In genomic region chr11:75518771-75519653, GRCh38 we compare ENCODE assay signal across 19 cellular contexts. TPM values are rescaled to one million over a fixed set of nuclear protein-coding genes. Genes with fewer than 3 reads are reported as not detected.
DNase-seq lines count a peak whose midpoint lies in the region; ATAC-seq and TF ChIP-seq lines count a peak whose summit lies in the region.
"Had no signal": no experiment of that assay in that cellular context is flagged by ENCODE, and none has a peak within 500 bp of the region (broad histone marks: within the 10 kb centered on the region; RNA-seq: fewer than 3 reads in every experiment).

No MANE protein-coding gene starts in this region.

- H3K36me3 ChIP-seq in HEK293 (ENCODE audit: control insufficient read depth in 2 of 2, insufficient read depth in 1 of 2, low read length in 2 of 2) (no peaks in the 10 kb centered on the region), stomach (no peaks in the 10 kb centered on the region)
- H3K36me3 ChIP-seq: heart right ventricle, neutrophil had no signal

- no peaks in the 10 kb centered on the region for H3K9me3 ChIP-seq in CD4-positive, alpha-beta T cell (ENCODE audit: control insufficient read depth, low read length)
- H3K9me3 ChIP-seq in HEK293 (ENCODE audit: control insufficient read depth, insufficient read depth, low read depth, low read length), result no peaks in the 10 kb centered on the region
- H3K9me3 ChIP-seq in stomach, result no peaks in the 10 kb centered on the region
- H3K9me3 ChIP-seq: neutrophil had no signal

- intact Hi-C loops in CD4-positive, alpha-beta T cell (cut with DNase I, micrococcal nuclease), result no loop called here
- intact Hi-C loops in stomach (cut with DNase I; ENCODE audit: low total_unique reads), result no loop called here

- H3K27me3 ChIP-seq in CD4-positive, alpha-beta T cell (ENCODE audit: control insufficient read depth, insufficient read depth, low read length), result no peaks in the 10 kb centered on the region
- peaks cover 0 to 4% (median 0%) of the 10 kb centered on the region in 3 donors for H3K27me3 ChIP-seq in stomach

- no peaks in the 10 kb centered on the region for H3K9me3 Mint-ChIP-seq in CD4-positive, alpha-beta T cell
- H3K9me3 Mint-ChIP-seq in brain (peaks cover 0 to 11% (median 0%) of the 10 kb centered on the region in 5 experiments), neural crest cell (peaks cover 2% of the 10 kb centered on the region), chondrocyte (ENCODE audit: low read depth) (no peaks in the 10 kb centered on the region)
- H3K9me3 Mint-ChIP-seq: type B pancreatic cell had no signal

- no peaks in the 10 kb centered on the region for H3K4me1 ChIP-seq in HEK293 (ENCODE audit: control insufficient read depth, insufficient read depth, low read length)
- H3K4me1 ChIP-seq in stomach, result peaks cover 0 to 5% (median 3%) of the 10 kb centered on the region in 4 donors

- 71 to 80% (median 77%) methylated on average over 9 of the region's 9 CpGs for WGBS in stomach, 5 donors

- no peak overlapping the region for H3K4me3 Mint-ChIP-seq in CD4-positive, alpha-beta T cell
- H3K4me3 Mint-ChIP-seq in brain (no peak overlapping the region), neural crest cell (no peak overlapping the region), chondrocyte (ENCODE audit: unreplicated experiment) (no peak overlapping the region)
- H3K4me3 Mint-ChIP-seq: activated CD4-positive, alpha-beta T cell treated with anti-CD3 and anti-CD28 coated beads for 36 hours; activated naive CD8-positive, alpha-beta T cell; type B pancreatic cell had no signal

- TF ChIP-seq POLR2A in stomach (IDR thresholded peaks at IDR 0.05), result no peak

- TF ChIP-seq CTCF in CD4-positive, alpha-beta T cell (IDR thresholded peaks at IDR 0.05), result no peak
- TF ChIP-seq CTCF in HEK293 (tag by site-specific recombination; IDR thresholded peaks at IDR 0.05) (no peak), brain (conservative IDR thresholded peaks at IDR 0.05) (no peak), neural crest cell (conservative IDR thresholded peaks at IDR 0.05) (no peak), chondrocyte (IDR thresholded peaks at IDR 0.05) (no peak), stomach (IDR thresholded peaks at IDR 0.05) (no peak)

- H3K4me1 Mint-ChIP-seq in CD4-positive, alpha-beta T cell (ENCODE audit: low read depth), result peaks cover 82% of the 10 kb centered on the region
- H3K4me1 Mint-ChIP-seq in brain (peaks cover 62% of the 10 kb centered on the region), neural crest cell (peaks cover 12% of the 10 kb centered on the region), chondrocyte (ENCODE audit: low read depth) (no peaks in the 10 kb centered on the region)

- no peak overlapping the region for H3K4me3 ChIP-seq in HEK293 (ENCODE audit: low read depth, low read length)
- H3K4me3 ChIP-seq in stomach, result no peak overlapping the region
- H3K4me3 ChIP-seq: heart right ventricle had no signal

- POLR2A ChIA-PET in CD4-positive, alpha-beta T cell (lab: Charles Lee), result interaction anchor here (1.4 to 1.6 kb wide), 2 partner anchors 11 to 13 kb away, joined by 4 to 5 read pairs; no protein-coding TSS in a partner anchor
- POLR2A ChIA-PET in HEK293 (lab: Yijun Ruan, JAX), result no interaction called here

- no peak for ATAC-seq in CD4-positive, alpha-beta T cell (ENCODE audit: poor library complexity)
- ATAC-seq in GM18517 (IDR thresholded peaks at IDR 0.05; ENCODE audit: unreplicated experiment), result no peak
- ATAC-seq: activated CD4-positive, alpha-beta T cell treated with anti-CD3 and anti-CD28 coated beads for 36 hours; heart right ventricle; left lobe of liver had no signal

- no peak overlapping the region for H3K27ac ChIP-seq in CD4-positive, alpha-beta T cell (ENCODE audit: low read depth, low read length)
- no peak overlapping the region for H3K27ac ChIP-seq in HEK293 (ENCODE audit: extremely low read depth, low read depth, low read length)
- H3K27ac ChIP-seq in stomach, result no peak overlapping the region
- H3K27ac ChIP-seq: heart right ventricle, neutrophil, RWPE1 had no signal

- no peaks in the 10 kb centered on the region for H3K27me3 Mint-ChIP-seq in CD4-positive, alpha-beta T cell
- peaks cover 13% of the 10 kb centered on the region for H3K27me3 Mint-ChIP-seq in brain
- H3K27me3 Mint-ChIP-seq in neural crest cell (ENCODE audit: low read depth), result peaks cover 9% of the 10 kb centered on the region
- no peaks in the 10 kb centered on the region for H3K27me3 Mint-ChIP-seq in chondrocyte (ENCODE audit: low read depth)
- H3K27me3 Mint-ChIP-seq: activated CD4-positive, alpha-beta T cell treated with anti-CD3 and anti-CD28 coated beads for 36 hours; activated naive CD8-positive, alpha-beta T cell had no signal

- H3K27ac Mint-ChIP-seq in CD4-positive, alpha-beta T cell, result peak overlapping the region; percentile 53
- H3K27ac Mint-ChIP-seq in brain (peak overlapping the region in 3 of 5 experiments; percentile 56 to 70 (median 57)), neural crest cell (ENCODE audit: unreplicated experiment) (peak overlapping the region; percentile 67), chondrocyte (ENCODE audit: unreplicated experiment) (no peak overlapping the region)
- H3K27ac Mint-ChIP-seq: activated CD4-positive, alpha-beta T cell treated with anti-CD3 and anti-CD28 coated beads for 36 hours; activated naive CD8-positive, alpha-beta T cell; type B pancreatic cell had no signal

- TF ChIP-seq EP300 in stomach (IDR thresholded peaks at IDR 0.05), result no peak

- CTCF ChIA-PET in CD4-positive, alpha-beta T cell (lab: Charles Lee), result no interaction called here
- CTCF ChIA-PET in HEK293 (lab: Yijun Ruan, JAX), result interaction anchor here (0.6 to 5.5 kb wide), 3 partner anchors 13 to 67 kb away, joined by 3 to 26 read pairs (median 7); no protein-coding TSS in a partner anchor

- H3K36me3 Mint-ChIP-seq in CD4-positive, alpha-beta T cell (ENCODE audit: low read depth), result no peaks in the 10 kb centered on the region
- H3K36me3 Mint-ChIP-seq in brain, result peaks cover 19% of the 10 kb centered on the region
- no peaks in the 10 kb centered on the region for H3K36me3 Mint-ChIP-seq in neural crest cell (ENCODE audit: low read depth)
- peaks cover 2% of the 10 kb centered on the region for H3K36me3 Mint-ChIP-seq in chondrocyte (ENCODE audit: low read depth)
- H3K36me3 Mint-ChIP-seq: activated naive CD8-positive, alpha-beta T cell; type B pancreatic cell had no signal

- DNase-seq in CD4-positive, alpha-beta T cell, result no peak
- DNase-seq in neural crest cell (ENCODE audit: low read depth, low spot score) (no peak), chondrocyte (ENCODE audit: low spot score) (no peak), stomach (no peak)
- DNase-seq: activated CD4-positive, alpha-beta T cell treated with anti-CD3 and anti-CD28 coated beads for 36 hours; Calu3; heart right ventricle; midbrain; NCI-H187; NCI-H446 treated with DMSO at 0.1 percent for 48 hours; stimulated activated CD4-positive, alpha-beta T cell treated with anti-CD3 and anti-CD28 coated beads, Interleukin-4, amount 100 ng/mL, for 1 hour had no signal

TF ChIP-seq in HEK293, 187 proteins besides CTCF, POLR2A, EP300 and RAD21 (continues in another document):
- no peak for TF ChIP-seq SALL2 (tag by site-specific recombination; IDR thresholded peaks at IDR 0.05; ENCODE audit: borderline replicate concordance)
- TF ChIP-seq REST (tag by site-specific recombination; IDR thresholded peaks at IDR 0.05), result no peak
- no peak for TF ChIP-seq ZNF664 (tag by site-specific recombination; IDR thresholded peaks at IDR 0.05)
- TF ChIP-seq GLIS2 (tag by site-specific recombination; IDR thresholded peaks at IDR 0.05), result no peak
- TF ChIP-seq ZNF292 (tag by site-specific recombination; IDR thresholded peaks at IDR 0.05; ENCODE audit: borderline replicate concordance, low read depth), result no peak
- no peak for TF ChIP-seq REPIN1 (tag by site-specific recombination; IDR thresholded peaks at IDR 0.05; ENCODE audit: low read depth)
- no peak for TF ChIP-seq GLIS1 (tag by site-specific recombination; IDR thresholded peaks at IDR 0.05)
- TF ChIP-seq ZFHX2 (tag by site-specific recombination; conservative IDR thresholded peaks at IDR 0.05), result peak; percentile 19; the same call in 1 of the 2 replicates
- no peak for TF ChIP-seq SETDB1 (IDR thresholded peaks at IDR 0.05; ENCODE audit: insufficient read length, low read length)
- TF ChIP-seq ZNF24 (tag by site-specific recombination; IDR thresholded peaks at IDR 0.05), result no peak

RNA-seq across cellular contexts. Expression of gene GDPD5, which starts 6.7 kb away (rescaled TPM):
- 100 to 1,000 TPM in 1 of 2 experiments, 10 to 100 TPM in 1; 91.6 to 101 TPM for total RNA-seq in CD4-positive, alpha-beta T cell
- polyA plus RNA-seq in brain (ENCODE audit: insufficient read depth, low read depth, low replicate concordance), result 18.9 TPM
- total RNA-seq in neural crest cell, result 13.3 and 15.4 TPM in 2 replicates
- 8.9 to 12.6 TPM (median 11.3 TPM) in 3 replicates for total RNA-seq in chondrocyte
- total RNA-seq in stomach, result 10 to 100 TPM in 2 of 5 donors, 1 to 10 TPM in 2, under 1 TPM in 1; 0.58 to 57.6 (median 5.9) TPM
- 1 to 10 TPM; 3.4 to 6.6 (median 3.9) TPM for polyA plus RNA-seq in stomach

RNA-seq across cellular contexts. Expression of gene SERPINH1, which starts 43.0 kb away (rescaled TPM):
- 1 to 10 TPM; 3.5 to 4.1 TPM for total RNA-seq in CD4-positive, alpha-beta T cell
- polyA plus RNA-seq in brain (ENCODE audit: insufficient read depth, low read depth, low replicate concordance) (53.2 TPM), stomach (10 to 100 TPM; 15.4 to 46.0 (median 39.0) TPM)
- total RNA-seq in neural crest cell (179 and 191 TPM in 2 replicates), chondrocyte (1,000 to 1,204 TPM (median 1,170 TPM) in 3 replicates), stomach (100 to 1,000 TPM in 2 of 5 donors, 10 to 100 TPM in 3; 46.6 to 297 (median 81.0) TPM)

Comparison
In these comparisons a context has a peak if more than half of its experiments do, and no peak if none do; other contexts are left out.
1. RNA of gene SERPINH1, which starts 43.0 kb away (total RNA-seq): 1,000 to 1,204 TPM in chondrocyte, 179 to 191 TPM in neural crest cell and 46.6 to 297 TPM in stomach; 3.5 to 4.1 TPM in CD4-positive, alpha-beta T cell; every median in the first group is over 4 times any median in the second.